Comparison of ENCODE assay signal across 17 cellular contexts in genomic region chr18:59912007-59912550, GRCh38. TPM values are rescaled to one million over a fixed set of nuclear protein-coding genes. Genes with fewer than 3 reads are reported as not detected.
DNase-seq lines count a peak whose midpoint lies in the region; ATAC-seq, FAIRE-seq and TF ChIP-seq lines count a peak whose summit lies in the region.
"Had no signal": no experiment of that assay in that cellular context is flagged by ENCODE, and none has a peak within 500 bp of the region (broad histone marks: within the 10 kb centered on the region; RNA-seq: fewer than 3 reads in every experiment).

No MANE protein-coding gene starts in this region.

- H3K27me3 Mint-ChIP-seq in natural killer cell (ENCODE audit: low read depth in 2 of 2) = peaks cover 0 to 6% of the 10 kb centered on the region in 2 donors

- H3K27ac ChIP-seq in ACC112 (ENCODE audit: low read depth, low read length) = peak overlapping the region; percentile 77

- no peak overlapping the region for H3K27ac Mint-ChIP-seq in natural killer cell
- H3K27ac Mint-ChIP-seq: CD8-positive, alpha-beta T cell had no signal

- DNase-seq in GM18507 (ENCODE audit: extremely low spot score, insufficient read length, low read depth) (no peak), adipocyte (ENCODE audit: low read depth) (no peak), fibroblast of the aortic adventitia (ENCODE audit: low read depth) (peak; percentile 40), natural killer cell (no peak), DMS153 treated with DMSO at 0.1 percent for 48 hours (lab: John Stamatoyannopoulos, UW; ENCODE audit: unreplicated experiment) (no peak), NCI-H1092 (lab: John Stamatoyannopoulos, UW) (no peak)
- no peak for DNase-seq in activated CD8-positive, alpha-beta memory T cell treated with anti-CD3 and anti-CD28 coated beads, Interleukin-2, amount 50 U/mL, for 48 hours
- DNase-seq: Calu3; CD8-positive, alpha-beta T cell; NCI-H1105; NCI-H2081 treated with DMSO at 0.1 percent for 48 hours; NCI-H510A; NCI-H774; RPMI8226; SHP77 treated with DMSO at 0.1 percent for 48 hours had no signal

- H3K4me1 ChIP-seq in ACC112 (ENCODE audit: control insufficient read depth, insufficient read depth, low read length, unreplicated experiment) (peaks cover 51% of the 10 kb centered on the region), adipocyte (ENCODE audit: control insufficient read depth, insufficient read depth, low read length) (peaks cover 37% of the 10 kb centered on the region)
- H3K4me1 ChIP-seq: HAP-1 had no signal

- H3K27me3 ChIP-seq in ACC112 (ENCODE audit: insufficient read depth, low read length) (no peaks in the 10 kb centered on the region), adipocyte (replicated peaks; ENCODE audit: control insufficient read depth, insufficient read depth, low read length) (no peaks in the 10 kb centered on the region)

- H3K9me3 Mint-ChIP-seq in natural killer cell = no peaks in the 10 kb centered on the region
- H3K9me3 Mint-ChIP-seq: CD8-positive, alpha-beta T cell had no signal

- H3K79me2 ChIP-seq in ACC112 (ENCODE audit: control insufficient read depth, insufficient read depth, low read length, unreplicated experiment) = no peaks in the 10 kb centered on the region

- no peaks in the 10 kb centered on the region for H3K36me3 Mint-ChIP-seq in natural killer cell
- H3K36me3 Mint-ChIP-seq: CD8-positive, alpha-beta T cell had no signal

- no peak overlapping the region for H3K4me3 Mint-ChIP-seq in natural killer cell
- H3K4me3 Mint-ChIP-seq: CD8-positive, alpha-beta T cell had no signal

- no peak for ATAC-seq in natural killer cell
- ATAC-seq: CD8-positive, alpha-beta T cell had no signal

- H3K4me3 ChIP-seq in ACC112 (ENCODE audit: low read depth, low read length) (no peak overlapping the region), adipocyte (ENCODE audit: low read length) (peak overlapping the region; percentile 21), fibroblast of the aortic adventitia (ENCODE audit: low read depth, low read length) (no peak overlapping the region)
- H3K4me3 ChIP-seq: HAP-1 had no signal

- intact Hi-C loops in natural killer cell (cut with micrococcal nuclease) = no loop called here

- peaks cover 8% of the 10 kb centered on the region for H3K9me3 ChIP-seq in adipocyte (ENCODE audit: control insufficient read depth, low read length)
- H3K9me3 ChIP-seq: HAP-1 had no signal

- H3K36me3 ChIP-seq in ACC112 (ENCODE audit: insufficient read depth, low read length) = no peaks in the 10 kb centered on the region; the same call in 1 of the 2 replicates
- no peaks in the 10 kb centered on the region for H3K36me3 ChIP-seq in adipocyte (ENCODE audit: control insufficient read depth, insufficient read depth, low read length, severe bottlenecking)
- H3K36me3 ChIP-seq: HAP-1 had no signal

- H2AFZ ChIP-seq in ACC112 (ENCODE audit: low read length, unreplicated experiment) = no peak overlapping the region

- H3K4me1 Mint-ChIP-seq in natural killer cell = peaks cover 4 to 26% of the 10 kb centered on the region in 2 donors

- FAIRE-seq in GM18507 (lab: Jason Lieb, UNC) = peak; percentile 48

- TF ChIP-seq CTCF in fibroblast of the aortic adventitia (IDR thresholded peaks at IDR 0.05; ENCODE audit: insufficient read depth, low read length) (no peak), natural killer cell (IDR thresholded peaks at IDR 0.05) (no peak)

- H3K9ac ChIP-seq in adipocyte (ENCODE audit: low read length) = no peak overlapping the region

RNA-seq across cellular contexts. Expression of gene PMAIP1, which starts 12.3 kb away (rescaled TPM):
- total RNA-seq in fibroblast of the aortic adventitia (ENCODE audit: low replicate concordance) (2.6 and 18.2 TPM in 2 replicates), natural killer cell (100 to 1,000 TPM; 211 to 514 (median 264) TPM)

Comparison
In these comparisons a context has a peak if more than half of its experiments do, and no peak if none do; other contexts are left out.
1. RNA of gene PMAIP1, which starts 12.3 kb away (total RNA-seq): 211 to 514 TPM in natural killer cell; 2.6 to 18.2 TPM in fibroblast of the aortic adventitia; every median in the first group is over 10 times any median in the second.